In the genomic region with DNA sequence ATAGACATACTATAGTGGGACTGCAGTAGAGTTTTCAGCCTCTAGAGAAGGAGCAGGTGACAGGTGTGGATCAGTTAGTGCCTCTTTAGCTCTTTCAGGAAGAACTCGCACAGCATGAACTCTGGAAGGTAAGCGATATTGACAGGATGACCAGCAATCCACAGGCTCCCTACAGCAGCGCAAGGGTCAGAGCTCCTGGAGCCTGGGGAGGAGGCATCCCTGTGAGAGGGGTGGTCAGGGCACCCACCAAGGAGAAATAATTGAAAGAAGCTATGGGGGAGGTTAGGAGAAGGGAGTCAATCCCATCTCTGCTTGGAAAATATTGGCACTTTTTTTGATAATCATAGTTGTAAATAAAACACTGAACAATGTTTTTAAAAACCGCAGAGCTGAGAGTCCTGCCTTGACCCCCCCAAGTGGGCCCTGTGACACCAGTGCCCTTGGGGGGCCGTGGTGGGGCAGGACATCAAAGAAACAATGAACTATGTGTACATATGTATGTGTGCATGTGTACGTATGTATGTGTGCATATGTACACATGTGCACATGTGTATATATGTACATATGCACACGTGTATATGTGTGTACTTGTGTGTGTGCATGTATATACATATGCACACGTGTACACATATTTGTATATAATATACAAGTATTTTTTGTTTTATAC, we compare ENCODE assay signal across 23 cellular contexts. TPM values are rescaled to one million over a fixed set of nuclear protein-coding genes. Genes with fewer than 3 reads are reported as not detected.
DNase-seq lines count a peak whose midpoint lies in the region; ATAC-seq, FAIRE-seq and TF ChIP-seq lines count a peak whose summit lies in the region.
"Had no signal": no experiment of that assay in that cellular context is flagged by ENCODE, and none has a peak within 500 bp of the region (broad histone marks: within the 10 kb centered on the region; RNA-seq: fewer than 3 reads in every experiment).

No MANE protein-coding gene starts in this region.

- TF ChIP-seq EP300 in HepG2 (IDR thresholded peaks at IDR 0.05; ENCODE audit: low read depth in 2 of 2, low read length in 2 of 2) (no peak), HepG2 (CRISPR knock-in tag; IDR thresholded peaks at IDR 0.05; ENCODE audit: borderline replicate concordance) (no peak)

- H3K79me2 ChIP-seq in PC-9 (ENCODE audit: low read depth) = peaks cover 6% of the 10 kb centered on the region; the same call in 1 of the 2 replicates
- no peaks in the 10 kb centered on the region for H3K79me2 ChIP-seq in HepG2 (ENCODE audit: insufficient read depth, low read length)

- H3K27me3 ChIP-seq in PC-9 (ENCODE audit: insufficient read depth, low read depth) (no peaks in the 10 kb centered on the region), HepG2 (ENCODE audit: control insufficient read depth in 1 of 2, insufficient read depth in 2 of 2, low read length in 2 of 2) (no peaks in the 10 kb centered on the region)

- ATAC-seq in HepG2 = peak; percentile 73
- no peak for ATAC-seq in effector memory CD8-positive, alpha-beta T cell (replicated peaks)
- ATAC-seq: GM12878 had no signal

- 69% methylated on average over 8 of the region's 8 CpGs for WGBS in HepG2 (ENCODE audit: low lambda C conversion rate)

- H2AFZ ChIP-seq in PC-9 (no peak overlapping the region), HepG2 (ENCODE audit: low read length) (no peak overlapping the region)
- H2AFZ ChIP-seq: GM23248 had no signal

- H3K4me1 Mint-ChIP-seq in effector memory CD8-positive, alpha-beta T cell (ENCODE audit: low read depth in 2 of 2) = no peaks in the 10 kb centered on the region
- H3K4me1 Mint-ChIP-seq in activated T-helper 1 cell treated with anti-CD3 and anti-CD28 coated beads, Interleukin-12 subunit alpha, Interleukin-12 subunit beta, Interleukin-2, Interleukin-4 antibody, amounts not matched to agents 30 ng/mL and 10 ng/mL and 1 ng/mL, durations not matched to agents 14 hours and 24 hours and 36 hours (ENCODE audit: low read depth) = no peaks in the 10 kb centered on the region
- H3K4me1 Mint-ChIP-seq: CD4-positive, alpha-beta memory T cell had no signal

- no peaks in the 10 kb centered on the region for H3K9me3 ChIP-seq in PC-9 (ENCODE audit: insufficient read depth, low read depth)
- no peaks in the 10 kb centered on the region for H3K9me3 ChIP-seq in HepG2 (ENCODE audit: low read length)
- H3K9me3 ChIP-seq: Caco-2 had no signal

- H3F3A ChIP-seq in PC-9 (ENCODE audit: insufficient read depth, low read depth) = peaks cover 60% of the 10 kb centered on the region

- H3K27ac ChIP-seq in 22Rv1 = peak overlapping the region; percentile 10
- H3K27ac ChIP-seq in PC-9 = 0 out of 2 replicates have a peak overlapping the region, but pooled peaks have one; percentile 9
- H3K27ac ChIP-seq in HepG2 (ENCODE audit: extremely low read length, insufficient read depth, low read length) = no peak overlapping the region
- H3K27ac ChIP-seq: GM23248 had no signal

- BruUV-seq in PC-9 (replicated peaks; lab: Mats Ljungman, UMichigan) (no TSS peak), HepG2 (replicated peaks; lab: Mats Ljungman, UMichigan) (no TSS peak)

- H3K4me3 ChIP-seq in PC-9 = no peak overlapping the region
- no peak overlapping the region for H3K4me3 ChIP-seq in HepG2 (replicated peaks in 1 of 3; ENCODE audit: insufficient read depth in 1 of 3, low read depth in 2 of 3, low read length in 3 of 3)
- H3K4me3 ChIP-seq: GM12878, GM23248 had no signal

- H3K4me1 ChIP-seq in PC-9 (replicated peaks; ENCODE audit: insufficient read depth) (peaks cover 5% of the 10 kb centered on the region), HepG2 (ENCODE audit: insufficient read depth, low read length) (peaks cover 25% of the 10 kb centered on the region; the same call in 1 of the 2 replicates)
- H3K4me1 ChIP-seq: Caco-2 had no signal

- no peak overlapping the region for H3K9ac ChIP-seq in HepG2 (ENCODE audit: insufficient read depth, low read depth, low read length)
- H3K9ac ChIP-seq: GM23248 had no signal

- no peak for TF ChIP-seq CTCF in 22Rv1 (IDR thresholded peaks at IDR 0.05)
- no peak for TF ChIP-seq CTCF in PC-9 (conservative IDR thresholded peaks at IDR 0.05)
- no peak for TF ChIP-seq CTCF in HepG2 (CRISPR knock-in tag; IDR thresholded peaks at IDR 0.05)

- no peak overlapping the region for H3K4me3 Mint-ChIP-seq in effector memory CD8-positive, alpha-beta T cell
- H3K4me3 Mint-ChIP-seq in activated T-helper 1 cell treated with anti-CD3 and anti-CD28 coated beads, Interleukin-12 subunit alpha, Interleukin-12 subunit beta, Interleukin-2, Interleukin-4 antibody, amounts not matched to agents 30 ng/mL and 10 ng/mL and 1 ng/mL, durations not matched to agents 14 hours and 24 hours and 36 hours = no peak overlapping the region
- H3K4me3 Mint-ChIP-seq: CD4-positive, alpha-beta memory T cell had no signal

- H4K20me1 ChIP-seq in PC-9 (ENCODE audit: insufficient read depth) (no peaks in the 10 kb centered on the region), HepG2 (ENCODE audit: insufficient read depth, low read length) (no peaks in the 10 kb centered on the region)

- TF ChIP-seq POLR2A in HepG2 (IDR thresholded peaks at IDR 0.05; ENCODE audit: insufficient read depth in 1 of 2, low read depth in 2 of 2, low read length in 2 of 2) = no peak

- H3K9me3 Mint-ChIP-seq in effector memory CD8-positive, alpha-beta T cell = peaks cover 3 to 6% of the 10 kb centered on the region in 2 donors
- H3K9me3 Mint-ChIP-seq in activated T-helper 1 cell treated with anti-CD3 and anti-CD28 coated beads, Interleukin-12 subunit alpha, Interleukin-12 subunit beta, Interleukin-2, Interleukin-4 antibody, amounts not matched to agents 30 ng/mL and 10 ng/mL and 1 ng/mL, durations not matched to agents 14 hours and 24 hours and 36 hours = no peaks in the 10 kb centered on the region

- DNase-seq in NCI-H146 (lab: John Stamatoyannopoulos, UW) (peak; percentile 6), NCI-H146 treated with DMSO at 0.1 percent for 48 hours (lab: John Stamatoyannopoulos, UW; ENCODE audit: unreplicated experiment) (no peak), PC-9 (no peak), HepG2 (ENCODE audit: low spot score) (no peak), NCI-H1048 (lab: John Stamatoyannopoulos, UW) (no peak)
- DNase-seq in effector memory CD8-positive, alpha-beta T cell = no peak
- no peak for DNase-seq in activated T-helper 1 cell treated with anti-CD3 and anti-CD28 coated beads, Interleukin-12 subunit alpha, Interleukin-12 subunit beta, Interleukin-2, Interleukin-4 antibody, amounts not matched to agents 30 ng/mL and 10 ng/mL and 1 ng/mL, durations not matched to agents 14 hours and 24 hours and 36 hours (ENCODE audit: low spot score)
- DNase-seq: 8988T; C1 segment of cervical spinal cord; Caco-2; CD4-positive, alpha-beta memory T cell; DMS 273 treated with DMSO at 0.1 percent for 48 hours; DMS79; EL; GDM1; GM23248; H7; HCEC 1CT had no signal

- no peaks in the 10 kb centered on the region for H3K9me2 ChIP-seq in PC-9 (ENCODE audit: insufficient read depth)

- H3K27me3 Mint-ChIP-seq in effector memory CD8-positive, alpha-beta T cell = no peaks in the 10 kb centered on the region
- no peaks in the 10 kb centered on the region for H3K27me3 Mint-ChIP-seq in activated T-helper 1 cell treated with anti-CD3 and anti-CD28 coated beads, Interleukin-12 subunit alpha, Interleukin-12 subunit beta, Interleukin-2, Interleukin-4 antibody, amounts not matched to agents 30 ng/mL and 10 ng/mL and 1 ng/mL, durations not matched to agents 14 hours and 24 hours and 36 hours (ENCODE audit: insufficient read depth)
- H3K27me3 Mint-ChIP-seq: CD4-positive, alpha-beta memory T cell had no signal

- intact Hi-C loops in PC-9 (cut with micrococcal nuclease; ENCODE audit: unreplicated experiment) = no loop called here
- intact Hi-C loops in HepG2 (cut with micrococcal nuclease; ENCODE audit: unreplicated experiment) = no loop called here
- intact Hi-C loops in activated T-helper 1 cell treated with anti-CD3 and anti-CD28 coated beads, Interleukin-12 subunit alpha, Interleukin-12 subunit beta, Interleukin-2, Interleukin-4 antibody, amounts not matched to agents 30 ng/mL and 10 ng/mL and 1 ng/mL, durations not matched to agents 14 hours and 24 hours and 36 hours (cut with micrococcal nuclease) = no loop called here

- in situ Hi-C loops in HepG2 (cut with HindIII; ENCODE audit: extremely low pct_ligation_motif_present, low pct_unique_long_range_greater_than_20kb) = no loop called here

- H3K4me2 ChIP-seq in PC-9 (no peak overlapping the region), HepG2 (ENCODE audit: low read depth, low read length) (no peak overlapping the region)

- H3K36me3 ChIP-seq in PC-9 (ENCODE audit: low read depth) = peaks cover 32% of the 10 kb centered on the region
- peaks cover 2 to 28% of the 10 kb centered on the region in 2 experiments; a peak in 3 of 5 replicates for H3K36me3 ChIP-seq in HepG2 (replicated peaks in 1 of 2; ENCODE audit: control insufficient read depth in 1 of 2, insufficient read depth in 2 of 2, low read length in 2 of 2)

- H3K36me3 Mint-ChIP-seq in effector memory CD8-positive, alpha-beta T cell (ENCODE audit: insufficient read depth) = no peaks in the 10 kb centered on the region
- H3K36me3 Mint-ChIP-seq in activated T-helper 1 cell treated with anti-CD3 and anti-CD28 coated beads, Interleukin-12 subunit alpha, Interleukin-12 subunit beta, Interleukin-2, Interleukin-4 antibody, amounts not matched to agents 30 ng/mL and 10 ng/mL and 1 ng/mL, durations not matched to agents 14 hours and 24 hours and 36 hours (ENCODE audit: low read depth) = no peaks in the 10 kb centered on the region

- no peak for FAIRE-seq in HepG2 (lab: Jason Lieb, UNC)
- FAIRE-seq: D721Med, GM12878, GM19239, H1 had no signal

- CTCF ChIA-PET in PC-9 (lab: Charles Lee) (interaction anchor here (0.7 kb wide), 1 partner anchor 59 kb away, joined by 3 read pairs; no protein-coding TSS in a partner anchor), HepG2 (lab: Yijun Ruan, JAX; ENCODE audit: low intra/inter-chr PET ratio, low total read pairs) (no interaction called here)

- POLR2A ChIA-PET in PC-9 (lab: Charles Lee; ENCODE audit: unreplicated experiment) = no interaction called here
- POLR2A ChIA-PET in HepG2 (lab: Yijun Ruan, JAX) = interaction anchor here (1.2 to 1.6 kb wide), 4 partner anchors 10 to 18 kb away, joined by 3 to 6 read pairs (median 4); a partner anchor contains a TSS

- TF ChIP-seq RAD21 in HepG2 (CRISPR knock-in tag; IDR thresholded peaks at IDR 0.05) = no peak

- H3K27ac Mint-ChIP-seq in effector memory CD8-positive, alpha-beta T cell = no peak overlapping the region
- no peak overlapping the region for H3K27ac Mint-ChIP-seq in activated T-helper 1 cell treated with anti-CD3 and anti-CD28 coated beads, Interleukin-12 subunit alpha, Interleukin-12 subunit beta, Interleukin-2, Interleukin-4 antibody, amounts not matched to agents 30 ng/mL and 10 ng/mL and 1 ng/mL, durations not matched to agents 14 hours and 24 hours and 36 hours
- H3K27ac Mint-ChIP-seq: CD4-positive, alpha-beta memory T cell had no signal

RNA-seq across cellular contexts. Expression of a gene that starts 13.8 kb away (rescaled TPM):
- total RNA-seq in PC-9 (2021) (1,870 and 1,886 TPM in 2 replicates), HepG2 (2016; rRNA removed; fragmentation: Illumina TruSeq; extraction: Trizol) (368 and 551 TPM in 2 replicates)
- total RNA-seq in HepG2 (2016; cell fraction: cytosol; rRNA removed; fragmentation: Illumina TruSeq; extraction: Trizol; ENCODE audit: low read depth) = 134 and 147 TPM in 2 replicates
- total RNA-seq in HepG2 (2016; cell fraction: insoluble cytoplasmic fraction; rRNA removed; fragmentation: Illumina TruSeq; extraction: Trizol) = 369 and 539 TPM in 2 replicates
- 138 and 154 TPM in 2 replicates for total RNA-seq in HepG2 (2016; cell fraction: membrane; rRNA removed; fragmentation: Illumina TruSeq; extraction: Trizol)
- 156 and 162 TPM in 2 replicates for total RNA-seq in HepG2 (2016; cell fraction: nucleus; rRNA removed; fragmentation: Illumina TruSeq; extraction: Trizol)
- polyA plus RNA-seq in HepG2 (2011; rRNA removed) = 510 and 532 TPM in 2 replicates
- polyA plus RNA-seq in HepG2 (2011; cell fraction: cytosol; rRNA removed) = 458 and 549 TPM in 2 replicates
- 116 and 167 TPM in 2 replicates for polyA plus RNA-seq in HepG2 (2011; cell fraction: nucleus; rRNA removed)
- polyA plus RNA-seq in HepG2 (2012) = 489 and 651 TPM in 2 replicates
- polyA plus RNA-seq in HepG2 (2016; cell fraction: cytosol; fragmentation: Illumina TruSeq; extraction: Trizol; ENCODE audit: low read depth) = 110 and 117 TPM in 2 replicates
- polyA plus RNA-seq in HepG2 (2016; cell fraction: insoluble cytoplasmic fraction; fragmentation: Illumina TruSeq; extraction: Trizol; ENCODE audit: low read depth) = 384 and 400 TPM in 2 replicates
- 91.8 and 107 TPM in 2 replicates for polyA plus RNA-seq in HepG2 (2016; cell fraction: membrane; fragmentation: Illumina TruSeq; extraction: Trizol; ENCODE audit: low read depth)
- polyA plus RNA-seq in HepG2 (2016; cell fraction: nucleus; fragmentation: Illumina TruSeq; extraction: Trizol; ENCODE audit: insufficient read depth, low read depth) = 144 and 160 TPM in 2 replicates
- polyA minus RNA-seq in HepG2 (2011; rRNA and poly(A)+ RNA removed; ENCODE audit: low replicate concordance) = 210 and 278 TPM in 2 replicates
- 143 and 173 TPM in 2 replicates for polyA minus RNA-seq in HepG2 (2011; cell fraction: cytosol; rRNA and poly(A)+ RNA removed)
- 118 and 193 TPM in 2 replicates for polyA minus RNA-seq in HepG2 (2011; cell fraction: nucleus; rRNA and poly(A)+ RNA removed)
- 0.26 TPM in 1 of 2 replicates, not detected in the other for total RNA-seq in activated T-helper 1 cell treated with anti-CD3 and anti-CD28 coated beads, Interleukin-12 subunit alpha, Interleukin-12 subunit beta, Interleukin-2, Interleukin-4 antibody, amounts not matched to agents 30 ng/mL and 10 ng/mL and 1 ng/mL, durations not matched to agents 14 hours and 24 hours and 36 hours

Comparison
In these comparisons a context has a peak if more than half of its experiments do, and no peak if none do; other contexts are left out.
1. RNA of a gene that starts 13.8 kb away (total RNA-seq): 1,870 to 1,886 TPM in PC-9 and 134 to 551 TPM in HepG2; 0.26 TPM in activated T-helper 1 cell treated with anti-CD3 and anti-CD28 coated beads, Interleukin-12 subunit alpha, Interleukin-12 subunit beta, Interleukin-2, Interleukin-4 antibody, amounts not matched to agents 30 ng/mL and 10 ng/mL and 1 ng/mL, durations not matched to agents 14 hours and 24 hours and 36 hours; every median in the first group is over 100 times any median in the second.